Comparison of ENCODE assay signal across 8 cellular contexts in genomic region chr4:7649741-7650531, GRCh38.
A peak's percentile ranks its signal among the peaks of the same experiment; 100 is the strongest.
DNase-seq lines count a peak whose midpoint lies in the region; ATAC-seq lines count a peak whose summit lies in the region.

No MANE protein-coding gene starts in this region.

- ATAC-seq in GM21723 (IDR thresholded peaks at IDR 0.05; ENCODE audit: unreplicated experiment) (no peak), HG02973 (IDR thresholded peaks at IDR 0.05; ENCODE audit: unreplicated experiment) (no peak)

- peak; percentile 84 for DNase-seq in AG20443 (ENCODE audit: low spot score)
- DNase-seq in NOMO-1 (lab: John Stamatoyannopoulos, UW; ENCODE audit: unreplicated experiment in 2 of 2), result peak; percentile 98 to 99
- peak; percentile 39 for DNase-seq in activated T-cell treated with anti-CD3 and anti-CD28 coated beads for 24 hours (ENCODE audit: low read depth)
- peak; percentile 96 for DNase-seq in hepatic stellate cell (ENCODE audit: low spot score)
- DNase-seq in stimulated activated CD8-positive, alpha-beta memory T cell treated with anti-CD3 and anti-CD28 coated beads, Interleukin-4, amount 100 ng/mL, for 4 hours (ENCODE audit: low read depth in 2 of 2, low spot score in 1 of 2), result peak; percentile 20 to 37
- no peak for DNase-seq in mesenteric fat pad (ENCODE audit: low spot score)
